8 cellular contexts compared by ENCODE assay signal in genomic region chr6:106628658-106629102, GRCh38. TPM values are rescaled to one million over a fixed set of nuclear protein-coding genes. Genes with fewer than 3 reads are reported as not detected.
DNase-seq lines count a peak whose midpoint lies in the region; ATAC-seq and TF ChIP-seq lines count a peak whose summit lies in the region.

No MANE protein-coding gene starts in this region.

- no peak for DNase-seq in CD4-positive, CD25-positive, alpha-beta regulatory T cell
- DNase-seq in NB4 (ENCODE audit: low read depth), result no peak
- DNase-seq in dorsolateral prefrontal cortex, result no peak
- no peak for DNase-seq in naive B cell
- no peak for DNase-seq in effector CD4-positive, alpha-beta T cell
- DNase-seq in foreskin melanocyte, result no peak
- no peak for DNase-seq in H4 (ENCODE audit: low spot score)

- TF ChIP-seq POLR2A in NB4 (IDR thresholded peaks at IDR 0.05; ENCODE audit: extremely low read depth, insufficient read length), result no peak

- no peak for ATAC-seq in CD4-positive, CD25-positive, alpha-beta regulatory T cell (ENCODE audit: low read depth in 2 of 2)
- ATAC-seq in GM21423 (IDR thresholded peaks at IDR 0.05; ENCODE audit: unreplicated experiment) (peak; percentile 3), naive B cell (ENCODE audit: low read depth in 2 of 2) (peak in 1 of 2 donors; percentile 3)

- H3K4me1 Mint-ChIP-seq in CD4-positive, CD25-positive, alpha-beta regulatory T cell, result peaks cover 18 to 51% (median 36%) of the 10 kb centered on the region in 4 donors
- H3K4me1 Mint-ChIP-seq in naive B cell, result peaks cover 38 to 53% (median 41%) of the 10 kb centered on the region in 3 donors

- H3K27ac Mint-ChIP-seq in CD4-positive, CD25-positive, alpha-beta regulatory T cell, result peak overlapping the region; percentile 99 to 100 (median 99)
- peak overlapping the region; percentile 96 to 100 (median 98) for H3K27ac Mint-ChIP-seq in naive B cell

- peak overlapping the region; percentile 95 to 100 (median 98) for H3K4me3 Mint-ChIP-seq in CD4-positive, CD25-positive, alpha-beta regulatory T cell
- peak overlapping the region; percentile 93 to 100 (median 98) for H3K4me3 Mint-ChIP-seq in naive B cell

- H3K4me1 ChIP-seq in CD4-positive, CD25-positive, alpha-beta regulatory T cell (ENCODE audit: control insufficient read depth, insufficient read depth, low read length, poor library complexity, severe bottlenecking), result peaks cover 26% of the 10 kb centered on the region

- no peaks in the 10 kb centered on the region for H3K27me3 Mint-ChIP-seq in CD4-positive, CD25-positive, alpha-beta regulatory T cell
- H3K27me3 Mint-ChIP-seq in naive B cell, result no peaks in the 10 kb centered on the region

- no peaks in the 10 kb centered on the region for H3K27me3 ChIP-seq in CD4-positive, CD25-positive, alpha-beta regulatory T cell (ENCODE audit: control insufficient read depth, insufficient read depth, low read length)
- no peaks in the 10 kb centered on the region for H3K27me3 ChIP-seq in dorsolateral prefrontal cortex

- no peaks in the 10 kb centered on the region for H3K36me3 ChIP-seq in CD4-positive, CD25-positive, alpha-beta regulatory T cell (ENCODE audit: control insufficient read depth, insufficient read depth, low read length)

- peak overlapping the region; percentile 87 for H3K27ac ChIP-seq in CD4-positive, CD25-positive, alpha-beta regulatory T cell (ENCODE audit: insufficient read depth, low read length, poor library complexity, severe bottlenecking)
- H3K27ac ChIP-seq in dorsolateral prefrontal cortex, result peak overlapping the region in 46 of 59 donors; percentile 27 to 92 (median 81)

- no peak for TF ChIP-seq CTCF in NB4 (IDR thresholded peaks at IDR 0.05; ENCODE audit: low read depth, low read length)
- no peak for TF ChIP-seq CTCF in dorsolateral prefrontal cortex (IDR thresholded peaks at IDR 0.05 in 54 of 56, conservative IDR thresholded peaks at IDR 0.05 in 2 of 56; ENCODE audit: low read depth in 1 of 56, partially characterized antibody in 56 of 56)

- no peaks in the 10 kb centered on the region for H3K9me3 ChIP-seq in CD4-positive, CD25-positive, alpha-beta regulatory T cell (ENCODE audit: control insufficient read depth in 2 of 2, low read length in 2 of 2)

- peaks cover 3% of the 10 kb centered on the region for H3K36me3 Mint-ChIP-seq in CD4-positive, CD25-positive, alpha-beta regulatory T cell
- peaks cover under 1% of the 10 kb centered on the region in 2 donors for H3K36me3 Mint-ChIP-seq in naive B cell

- peak overlapping the region; percentile 93 for H3K4me3 ChIP-seq in CD4-positive, CD25-positive, alpha-beta regulatory T cell (ENCODE audit: low read depth, low read length)
- H3K4me3 ChIP-seq in NB4 (ENCODE audit: low read depth, low read length) (peak overlapping the region; percentile 95), dorsolateral prefrontal cortex (peak overlapping the region; percentile 61 to 99 (median 87))

- intact Hi-C loops in dorsolateral prefrontal cortex (cut with DNase I), result loop anchor here in 1 of 2 donors (5.0 kb wide), 1 partner anchor 306 kb away; no protein-coding TSS in a partner anchor

- H3K9me3 Mint-ChIP-seq in CD4-positive, CD25-positive, alpha-beta regulatory T cell, result no peaks in the 10 kb centered on the region
- H3K9me3 Mint-ChIP-seq in naive B cell, result peaks cover 0 to 1% (median 0%) of the 10 kb centered on the region in 7 donors

RNA-seq across cellular contexts. Expression of gene RTN4IP1, which starts 0.6 kb away (rescaled TPM):
- 5.9 TPM for total RNA-seq in CD4-positive, CD25-positive, alpha-beta regulatory T cell
- 10 to 100 TPM in 3 of 4 donors, 1 to 10 TPM in 1; 7.7 to 13.8 (median 10.8) TPM for polyA plus RNA-seq in CD4-positive, CD25-positive, alpha-beta regulatory T cell
- total RNA-seq in dorsolateral prefrontal cortex, result 10 to 100 TPM in 85 of 120 experiments, 1 to 10 TPM in 35; 4.8 to 17.5 (median 11.7) TPM
- 10 to 100 TPM; 14.1 to 38.8 (median 18.1) TPM for polyA plus RNA-seq in naive B cell (ENCODE audit: low read depth in 6 of 6)
- 6.9 and 12.9 TPM in 2 replicates for total RNA-seq in H4 (2014; rRNA removed; shearing (Covaris generic))

RNA-seq across cellular contexts. Expression of gene QRSL1, which starts 0.7 kb away (rescaled TPM):
- total RNA-seq in CD4-positive, CD25-positive, alpha-beta regulatory T cell, result 9.5 TPM
- 10 to 100 TPM in 3 of 4 donors, 1 to 10 TPM in 1; 8.6 to 15.1 (median 11.8) TPM for polyA plus RNA-seq in CD4-positive, CD25-positive, alpha-beta regulatory T cell
- 10 to 100 TPM in 113 of 120 experiments, 1 to 10 TPM in 7; 8.7 to 23.5 (median 12.6) TPM for total RNA-seq in dorsolateral prefrontal cortex
- polyA plus RNA-seq in naive B cell (ENCODE audit: low read depth in 6 of 6), result 10 to 100 TPM; 82.0 to 97.2 (median 88.6) TPM
- 5.9 and 8.2 TPM in 2 replicates for total RNA-seq in H4 (2014; rRNA removed; shearing (Covaris generic))
